ENCODE assay signal across 9 cellular contexts in the genomic region with DNA sequence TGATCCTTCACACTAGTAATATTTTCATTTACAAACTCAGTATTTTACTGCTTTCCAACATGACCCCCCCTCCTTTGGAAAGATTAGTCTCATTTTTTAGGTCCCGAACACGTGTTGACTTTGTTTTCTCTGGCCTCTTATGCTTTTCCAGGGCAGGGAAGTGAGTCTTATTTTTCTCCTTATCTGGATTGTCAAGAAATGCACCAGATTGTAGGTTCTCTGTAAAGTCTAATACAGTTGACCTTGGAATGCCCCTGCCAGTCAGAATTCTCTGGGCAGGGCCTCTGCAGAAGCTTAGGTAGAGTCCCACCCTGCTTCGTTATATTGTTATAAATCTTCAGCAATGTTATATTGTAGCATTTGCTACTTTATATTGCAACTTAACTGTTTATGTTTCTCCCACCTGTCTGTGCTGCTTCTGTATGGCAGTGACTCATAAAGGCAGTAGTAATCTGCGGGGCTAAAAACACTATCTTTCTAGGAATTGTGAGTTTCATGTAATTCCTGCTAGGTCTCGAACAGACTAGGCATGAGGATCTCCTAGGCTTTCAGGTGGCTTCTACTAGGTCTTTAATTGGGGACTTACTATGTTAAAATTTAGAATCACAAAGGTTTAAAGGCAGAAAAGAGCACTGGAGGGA. TPM values are rescaled to one million over a fixed set of nuclear protein-coding genes. Genes with fewer than 3 reads are reported as not detected.
A peak's percentile ranks its signal among the peaks of the same experiment; 100 is the strongest.
DNase-seq lines count a peak whose midpoint lies in the region; ATAC-seq and TF ChIP-seq lines count a peak whose summit lies in the region.
"Had no signal": no experiment of that assay in that cellular context is flagged by ENCODE, and none has a peak within 500 bp of the region (broad histone marks: within the 10 kb centered on the region; RNA-seq: fewer than 3 reads in every experiment).

No MANE protein-coding gene starts in this region.

- H4K20me1 ChIP-seq in DND-41 (ENCODE audit: insufficient read depth, low read length) = peaks cover 4% of the 10 kb centered on the region; the same call in 1 of the 2 replicates
- H4K20me1 ChIP-seq in osteoblast (ENCODE audit: insufficient read depth, low read length) = no peaks in the 10 kb centered on the region

- H2AFZ ChIP-seq in DND-41 (ENCODE audit: low read depth, low read length) (no peak overlapping the region), osteoblast (ENCODE audit: low read length) (no peak overlapping the region)

- H3K36me3 ChIP-seq in DND-41 (ENCODE audit: insufficient read depth, low read length) = peaks cover 3% of the 10 kb centered on the region; the same call in 1 of the 2 replicates
- no peaks in the 10 kb centered on the region for H3K36me3 ChIP-seq in osteoblast (ENCODE audit: insufficient read depth, low read length)

- H3K4me3 ChIP-seq in DND-41 (ENCODE audit: low read depth in 1 of 2, low read length in 2 of 2) (peak overlapping the region in 1 of 2 experiments; percentile 87; a peak in 1 of 4 replicates), osteoblast (ENCODE audit: insufficient read depth, low read length) (peak overlapping the region; percentile 77)

- H3K9ac ChIP-seq in DND-41 (ENCODE audit: low read depth, low read length) = peak overlapping the region; percentile 90

- no peak for TF ChIP-seq CTCF in DND-41 (IDR thresholded peaks at IDR 0.05; ENCODE audit: borderline replicate concordance, extremely low read depth, low read length, poor library complexity, severe bottlenecking)
- no peak for TF ChIP-seq CTCF in osteoblast (IDR thresholded peaks at IDR 0.05; ENCODE audit: extremely low read depth, low read depth, low read length)

- H3K4me2 ChIP-seq in DND-41 (ENCODE audit: insufficient read depth, low read length) = peak overlapping the region; percentile 75
- H3K4me2 ChIP-seq in osteoblast (ENCODE audit: insufficient read depth, low read length) = peak overlapping the region; percentile 98

- no peaks in the 10 kb centered on the region for H3K27me3 ChIP-seq in DND-41 (ENCODE audit: insufficient read depth, low read length, poor library complexity)
- no peaks in the 10 kb centered on the region for H3K27me3 ChIP-seq in osteoblast (ENCODE audit: insufficient read depth, low read length)

- H3K4me1 ChIP-seq in DND-41 (ENCODE audit: insufficient read depth, low read length) (peaks cover 24% of the 10 kb centered on the region), osteoblast (ENCODE audit: insufficient read depth, low read length) (peaks cover 24% of the 10 kb centered on the region)

- H3K79me2 ChIP-seq in DND-41 (ENCODE audit: insufficient read depth, low read length) = peaks cover 66% of the 10 kb centered on the region
- H3K79me2 ChIP-seq in osteoblast (ENCODE audit: insufficient read depth, low read length) = peaks cover 49% of the 10 kb centered on the region

- no peaks in the 10 kb centered on the region for H3K9me3 ChIP-seq in DND-41 (ENCODE audit: insufficient read depth, low read length, severe bottlenecking)
- H3K9me3 ChIP-seq in osteoblast (ENCODE audit: low read depth, low read length) = no peaks in the 10 kb centered on the region

- H3K27ac ChIP-seq in DND-41 (ENCODE audit: low read length) = no peak overlapping the region
- no peak overlapping the region for H3K27ac ChIP-seq in osteoblast (ENCODE audit: low read depth, low read length)

- no peak for DNase-seq in DND-41
- DNase-seq in NAMALWA (ENCODE audit: low spot score) = peak; percentile 31
- DNase-seq in dermis blood vessel endothelial cell = peak; percentile 23
- DNase-seq in osteoblast (ENCODE audit: insufficient read length, low spot score, missing footprints) = peak; percentile 56
- no peak for DNase-seq in D341Med (ENCODE audit: low spot score)
- DNase-seq: activated CD4-positive, CD25-positive, alpha-beta regulatory T cell treated with anti-CD3 and anti-CD28 coated beads, Interleukin-2, amount 50 U/mL, for 72 hours had no signal

- ATAC-seq in DND-41 (ENCODE audit: insufficient read depth, low read depth) = no peak
- no peak for ATAC-seq in HG03432 (IDR thresholded peaks at IDR 0.05; ENCODE audit: unreplicated experiment)
- ATAC-seq in HG02884 (IDR thresholded peaks at IDR 0.05; ENCODE audit: unreplicated experiment) = no peak
- ATAC-seq in HG02623 (IDR thresholded peaks at IDR 0.05; ENCODE audit: unreplicated experiment) = no peak

RNA-seq across cellular contexts. Expression of a gene that starts 2.0 kb away (rescaled TPM):
- total RNA-seq in dermis blood vessel endothelial cell = 12.5 and 17.4 TPM in 2 replicates
- 33.3 and 33.7 TPM in 2 replicates for total RNA-seq in osteoblast

Comparison
In these comparisons a context has a peak if more than half of its experiments do, and no peak if none do; other contexts are left out.
1. DNase-seq: peak in NAMALWA (single experiment), dermis blood vessel endothelial cell (single experiment) and osteoblast (single experiment); none in DND-41 (single experiment) and D341Med (single experiment).